19 cellular contexts compared by ENCODE assay signal in genomic region chr6:106872044-106872443, GRCh38.
DNase-seq lines count a peak whose midpoint lies in the region; ATAC-seq and TF ChIP-seq lines count a peak whose summit lies in the region.
"Had no signal": no experiment of that assay in that cellular context is flagged by ENCODE, and none has a peak within 500 bp of the region (broad histone marks: within the 10 kb centered on the region; RNA-seq: fewer than 3 reads in every experiment).

No MANE protein-coding gene starts in this region.

- no peaks in the 10 kb centered on the region for H3K27me3 Mint-ChIP-seq in MCF 10A (ENCODE audit: insufficient read depth, unreplicated experiment)

- H3K27me3 ChIP-seq in mesenchymal stem cell (ENCODE audit: control insufficient read depth in 1 of 2, insufficient read depth in 1 of 2, low read length in 2 of 2): no peaks in the 10 kb centered on the region
- no peaks in the 10 kb centered on the region for H3K27me3 ChIP-seq in osteoblast (ENCODE audit: insufficient read depth, low read length)
- H3K27me3 ChIP-seq: stomach had no signal

- no peak overlapping the region for H2BK120ac ChIP-seq in mesenchymal stem cell (ENCODE audit: low read depth, low read length)

- H2AK5ac ChIP-seq in mesenchymal stem cell (ENCODE audit: low read length, severe bottlenecking): peak overlapping the region; percentile 5

- H2BK12ac ChIP-seq in mesenchymal stem cell (ENCODE audit: low read length in 2 of 2): no peak overlapping the region

- H3K36me3 ChIP-seq in mesenchymal stem cell (ENCODE audit: control insufficient read depth in 1 of 2, insufficient read depth in 2 of 2, low read depth in 1 of 2, low read length in 2 of 2): no peaks in the 10 kb centered on the region
- H3K36me3 ChIP-seq in osteoblast (ENCODE audit: insufficient read depth, low read length): no peaks in the 10 kb centered on the region
- H3K36me3 ChIP-seq: stomach had no signal

- H2AFZ ChIP-seq in mesenchymal stem cell (ENCODE audit: low read depth, low read length) (no peak overlapping the region), osteoblast (ENCODE audit: low read length) (no peak overlapping the region)

- H3K4ac ChIP-seq in mesenchymal stem cell (ENCODE audit: low read depth in 1 of 2, low read length in 2 of 2): no peak overlapping the region

- H3K9me3 Mint-ChIP-seq in MCF 10A (ENCODE audit: unreplicated experiment): peaks cover 3% of the 10 kb centered on the region

- intact Hi-C loops in MCF 10A (cut with micrococcal nuclease): no loop called here

- no TSS peak for BruUV-seq in MCF 10A (replicated peaks; lab: Mats Ljungman, UMichigan)

- H3K18ac ChIP-seq in mesenchymal stem cell (ENCODE audit: low read depth in 1 of 2, low read length in 2 of 2): no peak overlapping the region

- WGBS in mesenchymal stem cell: 51% methylated on average over 3 of the region's 3 CpGs

- POLR2A ChIA-PET in MCF 10A (lab: Yijun Ruan, JAX): interaction anchor here (0.6 kb wide), 1 partner anchor 30 kb away, joined by 3 read pairs; no protein-coding TSS in a partner anchor

- H3K4me3 Mint-ChIP-seq in MCF 10A (ENCODE audit: unreplicated experiment): no peak overlapping the region
- H3K4me3 Mint-ChIP-seq: activated CD8-positive, alpha-beta T cell treated with anti-CD3 and anti-CD28 coated beads, Interleukin-2, amount 10 ng/mL, durations not matched to agents 7 days and 5 days; CD8-positive, alpha-beta T cell; naive thymus-derived CD4-positive, alpha-beta T cell; WTC11 had no signal

- no peak overlapping the region for H3K9ac ChIP-seq in mesenchymal stem cell (ENCODE audit: low read length)

- no peak overlapping the region for H3K23ac ChIP-seq in mesenchymal stem cell (ENCODE audit: low read length in 2 of 2)

- H3K36me3 Mint-ChIP-seq in MCF 10A (ENCODE audit: insufficient read depth, unreplicated experiment): peaks cover 12% of the 10 kb centered on the region
- H3K36me3 Mint-ChIP-seq: CD8-positive, alpha-beta T cell; naive thymus-derived CD4-positive, alpha-beta T cell had no signal

- H3K14ac ChIP-seq in mesenchymal stem cell (ENCODE audit: low read length in 2 of 2): no peak overlapping the region

- H3K4me2 ChIP-seq in mesenchymal stem cell (ENCODE audit: low read length, poor library complexity, severe bottlenecking) (no peak overlapping the region), osteoblast (ENCODE audit: insufficient read depth, low read length) (no peak overlapping the region)

- H2BK15ac ChIP-seq in mesenchymal stem cell (ENCODE audit: low read depth, poor library complexity, severe bottlenecking): no peak overlapping the region

- no peak overlapping the region for H2BK5ac ChIP-seq in mesenchymal stem cell (ENCODE audit: low read depth, low read length, poor library complexity, severe bottlenecking)

- peak overlapping the region; percentile 87 for H3K27ac Mint-ChIP-seq in MCF 10A (ENCODE audit: low read depth, unreplicated experiment)
- H3K27ac Mint-ChIP-seq: activated CD8-positive, alpha-beta T cell treated with anti-CD3 and anti-CD28 coated beads, Interleukin-2, amount 10 ng/mL, durations not matched to agents 7 days and 5 days; CD8-positive, alpha-beta T cell; naive thymus-derived CD4-positive, alpha-beta T cell; WTC11 had no signal

- H3K79me1 ChIP-seq in mesenchymal stem cell (replicated peaks; ENCODE audit: low read length, poor library complexity, severe bottlenecking): no peaks in the 10 kb centered on the region

- ATAC-seq in GM18909 (IDR thresholded peaks at IDR 0.05; ENCODE audit: poor library complexity, unreplicated experiment): no peak
- no peak for ATAC-seq in activated CD4-positive, CD25-positive, alpha-beta regulatory T cell treated with anti-CD3 and anti-CD28 coated beads, Interleukin-2, amount 50 U/mL, for 24 hours
- ATAC-seq: activated CD8-positive, alpha-beta T cell treated with anti-CD3 and anti-CD28 coated beads, Interleukin-2, amount 10 ng/mL, durations not matched to agents 7 days and 5 days; CD8-positive, alpha-beta T cell; esophagus mucosa; naive thymus-derived CD4-positive, alpha-beta T cell; Right ventricle myocardium inferior; WTC11 had no signal

- CTCF ChIA-PET in MCF 10A (lab: Yijun Ruan, JAX): interaction anchor here (0.6 to 1.2 kb wide), 2 partner anchors 15 to 107 kb away, joined by 4 read pairs; no protein-coding TSS in a partner anchor

- no peaks in the 10 kb centered on the region for H3K9me3 ChIP-seq in mesenchymal stem cell (ENCODE audit: control insufficient read depth, low read length)
- no peaks in the 10 kb centered on the region for H3K9me3 ChIP-seq in osteoblast (ENCODE audit: low read depth, low read length)

- peaks cover 37% of the 10 kb centered on the region for H3K4me1 Mint-ChIP-seq in MCF 10A (ENCODE audit: insufficient read depth, unreplicated experiment)
- H3K4me1 Mint-ChIP-seq: naive thymus-derived CD4-positive, alpha-beta T cell had no signal

- H3K4me1 ChIP-seq in mesenchymal stem cell (ENCODE audit: control insufficient read depth, insufficient read depth, low read depth, low read length) (peaks cover 8% of the 10 kb centered on the region), osteoblast (ENCODE audit: insufficient read depth, low read length) (peaks cover 17% of the 10 kb centered on the region)

- no peaks in the 10 kb centered on the region for H4K20me1 ChIP-seq in osteoblast (ENCODE audit: insufficient read depth, low read length)

- TF ChIP-seq CTCF in MCF 10A (IDR thresholded peaks at IDR 0.05; ENCODE audit: unreplicated experiment) (no peak), osteoblast (IDR thresholded peaks at IDR 0.05; ENCODE audit: extremely low read depth, low read depth, low read length) (no peak)

- H3K4me3 ChIP-seq in mesenchymal stem cell (ENCODE audit: insufficient read depth in 1 of 2, low read depth in 1 of 2, low read length in 2 of 2) (no peak overlapping the region), osteoblast (ENCODE audit: insufficient read depth, low read length) (no peak overlapping the region)
- H3K4me3 ChIP-seq: stomach had no signal

- no peaks in the 10 kb centered on the region for H3K79me2 ChIP-seq in osteoblast (ENCODE audit: insufficient read depth, low read length)

- H3K27ac ChIP-seq in mesenchymal stem cell (ENCODE audit: low read length, poor library complexity, severe bottlenecking) (peak overlapping the region; percentile 28), osteoblast (ENCODE audit: low read depth, low read length) (no peak overlapping the region)

- no peak overlapping the region for H4K91ac ChIP-seq in mesenchymal stem cell (ENCODE audit: low read length)

- DNase-seq in EH (ENCODE audit: low read depth): peak; percentile 7
- DNase-seq in M059J (ENCODE audit: low read depth): peak; percentile 93
- peak; percentile 52 for DNase-seq in MCF 10A (ENCODE audit: unreplicated experiment)
- no peak for DNase-seq in mesenchymal stem cell
- DNase-seq in osteoblast (ENCODE audit: insufficient read length, low spot score, missing footprints): no peak
- DNase-seq in ecto neural progenitor cell (ENCODE audit: low spot score): no peak
- DNase-seq: activated CD8-positive, alpha-beta T cell treated with anti-CD3 and anti-CD28 coated beads, Interleukin-2, amount 10 ng/mL, durations not matched to agents 7 days and 5 days; CD8-positive, alpha-beta T cell; DND-41; HCEC 1CT; Kasumi-1; naive thymus-derived CD4-positive, alpha-beta T cell; NCI-H1417 treated with DMSO at 0.1 percent for 48 hours; stomach had no signal

- no peak overlapping the region for H4K8ac ChIP-seq in mesenchymal stem cell (ENCODE audit: low read length)

Comparison
In these comparisons a context has a peak if more than half of its experiments do, and no peak if none do; other contexts are left out.
1. DNase-seq: peak in EH (single experiment), M059J (single experiment) and MCF 10A (single experiment); none in mesenchymal stem cell (single experiment), osteoblast (single experiment) and ecto neural progenitor cell (single experiment).